ENCODE assay signal across 23 cellular contexts in genomic region chr15:96365781-96366525, GRCh38. TPM values are rescaled to one million over a fixed set of nuclear protein-coding genes. Genes with fewer than 3 reads are reported as not detected.
DNase-seq lines count a peak whose midpoint lies in the region; ATAC-seq and TF ChIP-seq lines count a peak whose summit lies in the region.
"Had no signal": no experiment of that assay in that cellular context is flagged by ENCODE, and none has a peak within 500 bp of the region (broad histone marks: within the 10 kb centered on the region; RNA-seq: fewer than 3 reads in every experiment).

No MANE protein-coding gene starts in this region.

- 0 out of 2 replicates have a peak, but pooled peaks cover 2% of the 10 kb centered on the region for H3K4me1 ChIP-seq in H9 (ENCODE audit: insufficient read depth, low read length)
- H3K4me1 ChIP-seq in hepatocyte (ENCODE audit: insufficient read depth): no peaks in the 10 kb centered on the region
- H3K4me1 ChIP-seq: foreskin keratinocyte, left lung, testis, vagina had no signal

- H3K23ac ChIP-seq in H9 (ENCODE audit: insufficient read length, low read depth, low read length): no peak overlapping the region

- H3K4me3 Mint-ChIP-seq in H9 (peak overlapping the region in 1 of 2 experiments; percentile 55; a peak in 1 of 5 replicates), osteocyte (ENCODE audit: unreplicated experiment) (peak overlapping the region; percentile 47)
- H3K4me3 Mint-ChIP-seq: activated B cell treated with CpG ODN at 0.5 μM for 24 hours; activated CD4-positive, alpha-beta memory T cell treated with anti-CD3 and anti-CD28 coated beads for 36 hours; activated naive CD8-positive, alpha-beta T cell treated with anti-CD3 and anti-CD28 coated beads, Interleukin-2, amount 50 U/mL, for 24 hours; immature natural killer cell; naive thymus-derived CD8-positive, alpha-beta T cell had no signal

- CTCF ChIA-PET in GM10248 (lab: Yijun Ruan, JAX): no interaction called here

- no peak overlapping the region for H3K4me2 ChIP-seq in H9 (ENCODE audit: insufficient read depth, insufficient read length, low read length)
- peak overlapping the region; percentile 57 for H3K4me2 ChIP-seq in hepatocyte

- no peak overlapping the region for H2BK20ac ChIP-seq in H9 (ENCODE audit: low read depth, low read length, poor library complexity, severe bottlenecking)

- H3T11ph ChIP-seq in H9 (ENCODE audit: low read length): no peak overlapping the region

- H3K56ac ChIP-seq in H9 (ENCODE audit: insufficient read length, low read depth, low read length): no peak overlapping the region

- H2BK12ac ChIP-seq in H9 (ENCODE audit: insufficient read length, low read depth, low read length): no peak overlapping the region

- H3K79me2 ChIP-seq in H9 (ENCODE audit: insufficient read depth, low read length) (no peaks in the 10 kb centered on the region), hepatocyte (no peaks in the 10 kb centered on the region)

- H3K18ac ChIP-seq in H9 (ENCODE audit: insufficient read length, low read depth, low read length): no peak overlapping the region

- no peak overlapping the region for H3K14ac ChIP-seq in H9 (ENCODE audit: insufficient read depth, low read length)

- H4K8ac ChIP-seq in H9 (replicated peaks; ENCODE audit: insufficient read length, low read depth, low read length): no peak overlapping the region

- H3K4me1 Mint-ChIP-seq in H9 (peaks cover 26 to 76% of the 10 kb centered on the region in 2 experiments), osteocyte (ENCODE audit: unreplicated experiment) (peaks cover 37% of the 10 kb centered on the region)
- H3K4me1 Mint-ChIP-seq: activated B cell treated with CpG ODN at 0.5 μM for 24 hours; activated naive CD8-positive, alpha-beta T cell treated with anti-CD3 and anti-CD28 coated beads, Interleukin-2, amount 50 U/mL, for 24 hours; immature natural killer cell had no signal

- no peak overlapping the region for H4K5ac ChIP-seq in H9 (ENCODE audit: insufficient read length, low read depth, low read length)

- H2BK15ac ChIP-seq in H9 (ENCODE audit: low read depth, low read length): no peak overlapping the region

- no peaks in the 10 kb centered on the region for H3K9me3 ChIP-seq in H9 (ENCODE audit: control insufficient read depth, low read depth, low read length)
- no peaks in the 10 kb centered on the region for H3K9me3 ChIP-seq in hepatocyte (ENCODE audit: low read depth)
- H3K9me3 ChIP-seq: left lung, testis, vagina had no signal

- H3K4ac ChIP-seq in H9 (ENCODE audit: low read depth, low read length): no peak overlapping the region

- H3K27me3 Mint-ChIP-seq in H9 (ENCODE audit: low read depth) (no peaks in the 10 kb centered on the region), osteocyte (ENCODE audit: unreplicated experiment) (peaks cover 44% of the 10 kb centered on the region)

- H3K27me3 ChIP-seq in H9 (ENCODE audit: insufficient read depth, low read length): peaks cover 99% of the 10 kb centered on the region
- peaks cover 98% of the 10 kb centered on the region for H3K27me3 ChIP-seq in hepatocyte
- H3K27me3 ChIP-seq: testis, vagina had no signal

- H3K36me3 Mint-ChIP-seq in H9 (ENCODE audit: insufficient read depth in 1 of 3, low read depth in 3 of 3): no peaks in the 10 kb centered on the region; a peak in 1 of 7 replicates
- H3K36me3 Mint-ChIP-seq in osteocyte (ENCODE audit: unreplicated experiment): peaks cover 30% of the 10 kb centered on the region

- H3K27ac ChIP-seq in H9 (ENCODE audit: insufficient read length, low read depth, low read length): no peak overlapping the region
- no peak overlapping the region for H3K27ac ChIP-seq in hepatocyte
- H3K27ac ChIP-seq: foreskin keratinocyte, left lung, testis, vagina had no signal

- no peak overlapping the region for H3K4me3 ChIP-seq in hepatocyte
- H3K4me3 ChIP-seq: left lung, testis, vagina had no signal

- H4K20me1 ChIP-seq in H9 (ENCODE audit: control insufficient read depth, insufficient read depth, insufficient read length) (no peaks in the 10 kb centered on the region), hepatocyte (ENCODE audit: insufficient read depth, poor library complexity, severe bottlenecking) (peaks cover 14% of the 10 kb centered on the region)

- DNase-seq in GM10248 (ENCODE audit: extremely low spot score) (peak; percentile 5), H9 (peak; percentile 64), hepatocyte (ENCODE audit: low spot score) (no peak), osteocyte (ENCODE audit: extremely low spot score, unreplicated experiment) (no peak), pons (ENCODE audit: low spot score) (no peak), cerebellar nuclear complex (lab: John Stamatoyannopoulos, UW) (no peak)
- DNase-seq in stimulated activated CD4-positive, alpha-beta T cell treated with anti-CD3 and anti-CD28 coated beads, Interleukin-2, amount 100 ng/mL, for 24 hours: no peak
- DNase-seq: activated B cell treated with CpG ODN at 0.5 μM for 24 hours; activated CD4-positive, alpha-beta memory T cell treated with anti-CD3 and anti-CD28 coated beads for 36 hours; activated naive CD8-positive, alpha-beta T cell treated with anti-CD3 and anti-CD28 coated beads, Interleukin-2, amount 50 U/mL, for 24 hours; C1 segment of cervical spinal cord; DND-41; effector CD4-positive, alpha-beta T cell; foreskin keratinocyte; immature natural killer cell; naive thymus-derived CD8-positive, alpha-beta T cell; NCI-H1105; NCI-H2029; NCI-H226; testis had no signal

- no peaks in the 10 kb centered on the region for H3K79me1 ChIP-seq in H9 (ENCODE audit: insufficient read depth, low read depth, low read length, poor library complexity, severe bottlenecking)

- no peak overlapping the region for H2AFZ ChIP-seq in H9 (ENCODE audit: low read length)
- no peak overlapping the region for H2AFZ ChIP-seq in hepatocyte

- H3K9ac ChIP-seq in H9 (ENCODE audit: extremely low read depth, insufficient read length, low read length): no peak overlapping the region

- H2AK5ac ChIP-seq in H9 (ENCODE audit: insufficient read length, low read length): no peak overlapping the region

- H4K91ac ChIP-seq in H9 (ENCODE audit: insufficient read length, low read depth, low read length): no peak overlapping the region

- H2BK5ac ChIP-seq in H9 (ENCODE audit: insufficient read length, low read length): no peak overlapping the region

- no peak for ATAC-seq in HG03460 (IDR thresholded peaks at IDR 0.05; ENCODE audit: unreplicated experiment)
- ATAC-seq: activated naive CD8-positive, alpha-beta T cell treated with anti-CD3 and anti-CD28 coated beads, Interleukin-2, amount 50 U/mL, for 24 hours; left lung; naive thymus-derived CD8-positive, alpha-beta T cell had no signal

- H3K9me2 ChIP-seq in hepatocyte (replicated peaks; ENCODE audit: insufficient read depth): no peaks in the 10 kb centered on the region

- peaks cover 3% of the 10 kb centered on the region for H3K23me2 ChIP-seq in H9 (ENCODE audit: insufficient read length, low read depth, low read length, poor library complexity, severe bottlenecking)

- H3K27ac Mint-ChIP-seq in H9 (no peak overlapping the region), osteocyte (ENCODE audit: unreplicated experiment) (no peak overlapping the region)
- H3K27ac Mint-ChIP-seq: activated B cell treated with CpG ODN at 0.5 μM for 24 hours; activated CD4-positive, alpha-beta memory T cell treated with anti-CD3 and anti-CD28 coated beads for 36 hours; activated naive CD8-positive, alpha-beta T cell treated with anti-CD3 and anti-CD28 coated beads, Interleukin-2, amount 50 U/mL, for 24 hours; immature natural killer cell had no signal

- H3K9me3 Mint-ChIP-seq in H9 (peaks cover 2 to 3% of the 10 kb centered on the region in 2 experiments; a peak in 2 of 5 replicates), osteocyte (ENCODE audit: unreplicated experiment) (no peaks in the 10 kb centered on the region)
- H3K9me3 Mint-ChIP-seq: activated B cell treated with CpG ODN at 0.5 μM for 24 hours; activated naive CD8-positive, alpha-beta T cell treated with anti-CD3 and anti-CD28 coated beads, Interleukin-2, amount 50 U/mL, for 24 hours had no signal

- WGBS in H9 (ENCODE audit: extremely low coverage, insufficient read length, low lambda C conversion rate): no CpG with 5 or more reads among the region's 42 CpGs
- 6% methylated on average over 42 of the region's 42 CpGs for WGBS in hepatocyte (ENCODE audit: low lambda C conversion rate, missing lambda C conversion rate)

- TF ChIP-seq CTCF in GM10248 (IDR thresholded peaks at IDR 0.05; ENCODE audit: control extremely low read depth, extremely low read depth, low read depth, missing control alignments) (no peak), H9 (conservative IDR thresholded peaks at IDR 0.05) (no peak), hepatocyte (IDR thresholded peaks at IDR 0.05; ENCODE audit: poor library complexity) (no peak), osteocyte (IDR thresholded peaks at IDR 0.05) (no peak)

- H3K36me3 ChIP-seq in hepatocyte (replicated peaks; ENCODE audit: insufficient read depth, low read depth): no peaks in the 10 kb centered on the region
- H3K36me3 ChIP-seq: left lung, vagina had no signal

- POLR2A ChIA-PET in GM10248 (lab: Yijun Ruan, JAX): no interaction called here

- no peak overlapping the region for H2BK120ac ChIP-seq in H9 (ENCODE audit: low read depth, low read length, poor library complexity, severe bottlenecking)

RNA-seq across cellular contexts. Expression of gene NR2F2, which starts 35.5 kb away (rescaled TPM):
- total RNA-seq in H9 (2021): 0.24 TPM in 1 of 2 replicates, not detected in the other
- 16.5 and 23.0 TPM in 2 replicates for total RNA-seq in hepatocyte
- 27.9 and 28.3 TPM in 2 replicates for polyA plus RNA-seq in hepatocyte
- 286 and 292 TPM in 2 replicates for total RNA-seq in osteocyte
- total RNA-seq: activated B cell treated with CpG ODN at 0.5 μM for 24 hours; activated CD4-positive, alpha-beta memory T cell treated with anti-CD3 and anti-CD28 coated beads for 36 hours; naive thymus-derived CD8-positive, alpha-beta T cell had no signal
- polyA plus RNA-seq: immature natural killer cell; naive thymus-derived CD8-positive, alpha-beta T cell had no signal

Comparison
In these comparisons a context has a peak if more than half of its experiments do, and no peak if none do; other contexts are left out.
1. DNase-seq: peak in GM10248 (single experiment) and H9 (single experiment); none in hepatocyte (single experiment), osteocyte (single experiment), pons (single experiment), stimulated activated CD4-positive, alpha-beta T cell treated with anti-CD3 and anti-CD28 coated beads, Interleukin-2, amount 100 ng/mL, for 24 hours (0 of 2) and cerebellar nuclear complex (0 of 2).
2. RNA of gene NR2F2, which starts 35.5 kb away (total RNA-seq): 286 to 292 TPM in osteocyte and 16.5 to 23.0 TPM in hepatocyte; 0.24 TPM in H9; every median in the first group is over 10 times any median in the second.